Comparison of ENCODE assay signal across 8 cellular contexts in the genomic region with DNA sequence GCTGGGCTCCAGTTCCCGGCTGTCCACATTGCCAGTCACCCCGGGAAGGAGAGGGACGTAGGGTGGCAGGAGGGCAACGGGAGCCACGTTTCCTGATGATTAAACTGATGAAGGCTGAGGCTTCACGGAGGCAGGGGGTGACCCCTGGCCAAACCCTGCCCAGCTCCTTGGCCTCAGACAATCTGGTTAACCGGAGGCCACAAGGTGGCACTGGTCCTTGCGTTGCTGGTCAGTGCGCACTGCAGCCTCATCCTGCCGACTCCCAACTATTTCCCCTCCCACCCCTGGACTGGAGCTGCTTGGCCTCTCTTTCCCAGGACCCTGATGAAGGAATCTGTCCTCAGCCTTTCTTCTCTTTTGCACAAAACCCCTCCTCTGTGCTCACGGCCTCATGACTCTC.
DNase-seq lines count a peak whose midpoint lies in the region; ATAC-seq and TF ChIP-seq lines count a peak whose summit lies in the region.

No MANE protein-coding gene starts in this region.

- H3K27me3 ChIP-seq in Caco-2 (replicated peaks; ENCODE audit: control insufficient read depth, insufficient read depth, low read length) (peaks cover 4% of the 10 kb centered on the region), PC-3 (ENCODE audit: low read length) (peaks cover 25% of the 10 kb centered on the region; the same call in 1 of the 2 replicates), fibroblast of lung (ENCODE audit: control insufficient read depth, insufficient read depth, low read length) (peaks cover 11% of the 10 kb centered on the region), osteoblast (ENCODE audit: insufficient read depth, low read length) (peaks cover 33% of the 10 kb centered on the region)

- CTCF ChIA-PET in Caco-2 (lab: Charles Lee): interaction anchor here (0.6 to 3.8 kb wide), 24 partner anchors 10 to 757 kb away, joined by 3 to 56 read pairs (median 4); no protein-coding TSS in a partner anchor
- CTCF ChIA-PET in PC-3 (lab: Charles Lee): interaction anchor here (0.6 to 0.9 kb wide), 2 partner anchors 10 to 128 kb away, joined by 3 to 4 read pairs; no protein-coding TSS in a partner anchor

- no peaks in the 10 kb centered on the region for H3K9me3 ChIP-seq in Caco-2
- H3K9me3 ChIP-seq in PC-3 (ENCODE audit: low read length): no peaks in the 10 kb centered on the region
- H3K9me3 ChIP-seq in fibroblast of lung (ENCODE audit: control insufficient read depth, insufficient read depth, low read depth, low read length): no peaks in the 10 kb centered on the region
- no peaks in the 10 kb centered on the region for H3K9me3 ChIP-seq in osteoblast (ENCODE audit: low read depth, low read length)

- POLR2A ChIA-PET in Caco-2 (lab: Charles Lee): interaction anchor here (0.7 kb wide), 1 partner anchor 10 kb away, joined by 3 read pairs; no protein-coding TSS in a partner anchor
- POLR2A ChIA-PET in PC-3 (lab: Charles Lee; ENCODE audit: unreplicated experiment): interaction anchor here (0.6 kb wide), 1 partner anchor 86 kb away, joined by 4 read pairs; no protein-coding TSS in a partner anchor

- H3K4me1 ChIP-seq in Caco-2: no peaks in the 10 kb centered on the region
- 0 out of 2 replicates have a peak, but pooled peaks cover 5% of the 10 kb centered on the region for H3K4me1 ChIP-seq in PC-3 (ENCODE audit: insufficient read depth, low read length)
- no peaks in the 10 kb centered on the region for H3K4me1 ChIP-seq in fibroblast of lung (ENCODE audit: control insufficient read depth, extremely low read depth, insufficient read depth, low read length)
- H3K4me1 ChIP-seq in osteoblast (ENCODE audit: insufficient read depth, low read length): no peaks in the 10 kb centered on the region

- H3K4me3 ChIP-seq in Caco-2 (ENCODE audit: low read depth, low read length) (no peak overlapping the region), PC-3 (ENCODE audit: low read length) (no peak overlapping the region), fibroblast of lung (replicated peaks in 1 of 4; ENCODE audit: control extremely low read depth in 1 of 4, insufficient read depth in 1 of 4, low read depth in 3 of 4, low read length in 4 of 4) (no peak overlapping the region), osteoblast (ENCODE audit: insufficient read depth, low read length) (no peak overlapping the region)

- no peaks in the 10 kb centered on the region for H3K79me2 ChIP-seq in PC-3 (ENCODE audit: low read length)
- no peaks in the 10 kb centered on the region for H3K79me2 ChIP-seq in fibroblast of lung (ENCODE audit: control insufficient read depth, insufficient read depth, low read length)
- no peaks in the 10 kb centered on the region for H3K79me2 ChIP-seq in osteoblast (ENCODE audit: insufficient read depth, low read length)

- no peak overlapping the region for H2AFZ ChIP-seq in PC-3 (ENCODE audit: low read length)
- H2AFZ ChIP-seq in fibroblast of lung (ENCODE audit: low read length): no peak overlapping the region
- no peak overlapping the region for H2AFZ ChIP-seq in osteoblast (ENCODE audit: low read length)

- H3K9me2 ChIP-seq in PC-3 (replicated peaks; ENCODE audit: low read length): no peaks in the 10 kb centered on the region

- H3K4me2 ChIP-seq in PC-3 (ENCODE audit: low read length) (no peak overlapping the region), fibroblast of lung (ENCODE audit: extremely low read depth, insufficient read depth, low read length) (no peak overlapping the region), osteoblast (ENCODE audit: insufficient read depth, low read length) (no peak overlapping the region)

- H3K9ac ChIP-seq in PC-3 (ENCODE audit: low read length) (no peak overlapping the region), fibroblast of lung (ENCODE audit: insufficient read depth, low read length) (no peak overlapping the region)

- no peaks in the 10 kb centered on the region for H3K36me3 ChIP-seq in Caco-2 (ENCODE audit: control insufficient read depth, insufficient read depth, low read length)
- no peaks in the 10 kb centered on the region for H3K36me3 ChIP-seq in PC-3 (ENCODE audit: low read depth, low read length)
- no peaks in the 10 kb centered on the region for H3K36me3 ChIP-seq in fibroblast of lung (ENCODE audit: control insufficient read depth, insufficient read depth, low read length)
- H3K36me3 ChIP-seq in osteoblast (ENCODE audit: insufficient read depth, low read length): no peaks in the 10 kb centered on the region

- H3K27ac Mint-ChIP-seq in Caco-2 (ENCODE audit: unreplicated experiment): no peak overlapping the region

- TF ChIP-seq CTCF in Caco-2 (IDR thresholded peaks at IDR 0.05; ENCODE audit: insufficient read depth in 1 of 2, low read depth in 1 of 2, low read length in 1 of 2, severe bottlenecking in 1 of 2, unreplicated experiment in 1 of 2) (peak; percentile 71 to 82), PC-3 (conservative IDR thresholded peaks at IDR 0.05; ENCODE audit: low read depth, low read length) (peak; percentile 58), fibroblast of lung (conservative IDR thresholded peaks at IDR 0.05 in 1 of 2, IDR thresholded peaks at IDR 0.05 in 1 of 2; ENCODE audit: low read depth in 1 of 2, low read length in 2 of 2) (peak; percentile 38 to 50), osteoblast (IDR thresholded peaks at IDR 0.05; ENCODE audit: extremely low read depth, low read depth, low read length) (peak; percentile 55)

- H3K9me3 Mint-ChIP-seq in Caco-2 (ENCODE audit: unreplicated experiment): no peaks in the 10 kb centered on the region

- no peaks in the 10 kb centered on the region for H3F3A ChIP-seq in PC-3 (ENCODE audit: low read length, unreplicated experiment)

- DNase-seq in Caco-2: peak; percentile 72 to 76
- peak; percentile 33 for DNase-seq in PC-3
- peak; percentile 14 to 30 for DNase-seq in fibroblast of lung (ENCODE audit: low read depth in 2 of 2)
- DNase-seq in osteoblast (ENCODE audit: insufficient read length, low spot score, missing footprints): peak; percentile 96
- no peak for DNase-seq in SKM-1 (lab: John Stamatoyannopoulos, UW; ENCODE audit: unreplicated experiment)
- no peak for DNase-seq in activated effector memory CD4-positive, alpha-beta T cell treated with Interleukin-2 at 50 U/mL for 16 hours

- ATAC-seq in PC-3 (peak; percentile 73), GM19463 (IDR thresholded peaks at IDR 0.05; ENCODE audit: unreplicated experiment) (no peak), GM19035 (IDR thresholded peaks at IDR 0.05; ENCODE audit: unreplicated experiment) (no peak)

- no peak overlapping the region for H3K27ac ChIP-seq in PC-3 (ENCODE audit: low read length)
- H3K27ac ChIP-seq in fibroblast of lung (ENCODE audit: insufficient read depth, low read length): no peak overlapping the region
- H3K27ac ChIP-seq in osteoblast (ENCODE audit: low read depth, low read length): no peak overlapping the region

- H3K36me3 Mint-ChIP-seq in Caco-2 (ENCODE audit: insufficient read depth, unreplicated experiment): no peaks in the 10 kb centered on the region

- peaks cover 25% of the 10 kb centered on the region for H3K27me3 Mint-ChIP-seq in Caco-2 (ENCODE audit: insufficient read depth, unreplicated experiment)

- BruUV-seq in Caco-2 (replicated peaks; lab: Mats Ljungman, UMichigan) (no TSS peak), PC-3 (replicated peaks; lab: Mats Ljungman, UMichigan) (no TSS peak)

- H4K20me1 ChIP-seq in PC-3 (ENCODE audit: low read length): no peaks in the 10 kb centered on the region
- H4K20me1 ChIP-seq in fibroblast of lung (ENCODE audit: control insufficient read depth, extremely low read depth, insufficient read depth, low read length): no peaks in the 10 kb centered on the region
- H4K20me1 ChIP-seq in osteoblast (ENCODE audit: insufficient read depth, low read length): no peaks in the 10 kb centered on the region

- intact Hi-C loops in Caco-2 (cut with micrococcal nuclease; ENCODE audit: unreplicated experiment) (loop anchor here (1.0 kb wide), 1 partner anchor 44 kb away; no protein-coding TSS in a partner anchor), PC-3 (cut with micrococcal nuclease) (loop anchor here (1.0 kb wide), 1 partner anchor 44 kb away; no protein-coding TSS in a partner anchor)

- no peak overlapping the region for H3K4me3 Mint-ChIP-seq in Caco-2 (ENCODE audit: unreplicated experiment)

- no peaks in the 10 kb centered on the region for H3K4me1 Mint-ChIP-seq in Caco-2 (ENCODE audit: low read depth, unreplicated experiment)

Comparison
In these comparisons a context has a peak if more than half of its experiments do, and no peak if none do; other contexts are left out.
1. DNase-seq: peak in Caco-2 (2 of 2), PC-3 (single experiment), fibroblast of lung (2 of 2) and osteoblast (single experiment); none in SKM-1 (single experiment) and activated effector memory CD4-positive, alpha-beta T cell treated with Interleukin-2 at 50 U/mL for 16 hours (single experiment).
2. Peak in every context shown above with its lines, with median percentiles within 50 percentile points of each other: CTCF ChIP-seq.